Comparison of ENCODE assay signal across 7 cellular contexts in the genomic region with DNA sequence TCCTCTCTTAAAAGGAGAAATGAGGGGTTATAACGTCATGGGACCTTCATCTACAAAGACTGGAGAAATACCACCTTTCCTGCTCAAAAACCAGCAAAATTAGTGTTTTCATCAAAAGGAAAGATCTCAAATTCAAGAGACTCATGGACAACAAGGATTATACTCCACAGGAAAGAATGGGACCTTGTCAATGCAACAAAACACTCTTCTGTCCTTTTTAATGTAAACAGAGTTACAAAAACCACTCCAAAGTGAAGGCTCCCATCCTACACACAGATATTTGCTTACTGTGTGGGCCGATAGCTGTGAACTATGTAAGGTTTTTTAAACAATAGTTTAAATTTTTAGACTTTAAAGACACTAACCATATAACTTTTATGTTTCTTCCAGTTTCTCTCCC. TPM values are rescaled to one million over a fixed set of nuclear protein-coding genes. Genes with fewer than 3 reads are reported as not detected.
DNase-seq lines count a peak whose midpoint lies in the region; ATAC-seq and TF ChIP-seq lines count a peak whose summit lies in the region.
"Not testable (repeated sequence)": the region's sequence is repeated elsewhere in the genome, so short reads cannot be mapped to it uniquely, and the experiment has no call there.

No MANE protein-coding gene starts in this region.

- H3K79me2 ChIP-seq in HCT116 (ENCODE audit: insufficient read depth, low read length); PC-3 (ENCODE audit: low read length): not testable (repeated sequence)

- not testable (repeated sequence) for H3K4me3 Mint-ChIP-seq in Calu3 (ENCODE audit: low read depth, unreplicated experiment); MCF 10A (ENCODE audit: unreplicated experiment); endothelial cell (ENCODE audit: unreplicated experiment)

- TF ChIP-seq POLR2A in HCT116 (IDR thresholded peaks at IDR 0.05; ENCODE audit: borderline replicate concordance, extremely low read depth, insufficient read depth, insufficient read length) = not testable (repeated sequence)

- not testable (repeated sequence) for H3K27me3 ChIP-seq in HCT116 (ENCODE audit: insufficient read depth, low read length); PC-3 (ENCODE audit: low read length)

- not testable (repeated sequence) for H2AFZ ChIP-seq in HCT116 (ENCODE audit: low read depth, low read length, poor library complexity, severe bottlenecking); PC-3 (ENCODE audit: low read length)

- not testable (repeated sequence) for H3K4me1 Mint-ChIP-seq in Calu3 (ENCODE audit: low read depth, unreplicated experiment); MCF 10A (ENCODE audit: insufficient read depth, unreplicated experiment); endothelial cell (ENCODE audit: unreplicated experiment)

- not testable (repeated sequence) for TF ChIP-seq CTCF in Calu3 (IDR thresholded peaks at IDR 0.05; ENCODE audit: unreplicated experiment); HCT116 (IDR thresholded peaks at IDR 0.05 in 2 of 3, conservative IDR thresholded peaks at IDR 0.05 in 1 of 3; ENCODE audit: borderline replicate concordance in 1 of 3, insufficient read depth in 1 of 3, low read depth in 2 of 3, low read length in 2 of 3); PC-3 (conservative IDR thresholded peaks at IDR 0.05; ENCODE audit: low read depth, low read length); MCF 10A (IDR thresholded peaks at IDR 0.05; ENCODE audit: unreplicated experiment); endothelial cell (IDR thresholded peaks at IDR 0.05; ENCODE audit: unreplicated experiment)

- not testable (repeated sequence) for H3K36me3 ChIP-seq in HCT116 (ENCODE audit: control insufficient read depth in 1 of 2, insufficient read depth in 2 of 2, low read length in 2 of 2)
- peaks cover 24% of the 10 kb centered on the region for H3K36me3 ChIP-seq in PC-3 (ENCODE audit: low read depth, low read length)

- H3K9me2 ChIP-seq in HCT116 (ENCODE audit: insufficient read depth); PC-3 (replicated peaks; ENCODE audit: low read length): not testable (repeated sequence)

- H3K27me3 Mint-ChIP-seq in Calu3 (ENCODE audit: unreplicated experiment); MCF 10A (ENCODE audit: insufficient read depth, unreplicated experiment); endothelial cell (ENCODE audit: unreplicated experiment): not testable (repeated sequence)

- not testable (repeated sequence) for H3K9ac ChIP-seq in HCT116 (ENCODE audit: low read length); PC-3 (ENCODE audit: low read length)

- RAD21 ChIA-PET in HCT116 (lab: Charles Lee; ENCODE audit: low non-redundant PET in 1 of 2, low total read pairs in 2 of 2, uncharacterized antibody in 2 of 2, unreplicated experiment in 2 of 2) = not testable (repeated sequence)

- not testable (repeated sequence) for H3K36me3 Mint-ChIP-seq in Calu3 (ENCODE audit: insufficient read depth, unreplicated experiment)
- H3K36me3 Mint-ChIP-seq in MCF 10A (ENCODE audit: insufficient read depth, unreplicated experiment) (peaks cover 32% of the 10 kb centered on the region), endothelial cell (ENCODE audit: low read depth, unreplicated experiment) (peaks cover 16% of the 10 kb centered on the region)

- H3K9me3 ChIP-seq in HCT116 (ENCODE audit: control insufficient read depth in 1 of 2, insufficient read depth in 1 of 2, low read depth in 1 of 2, low read length in 2 of 2); PC-3 (ENCODE audit: low read length): not testable (repeated sequence)

- intact Hi-C loops in Calu3 (cut with micrococcal nuclease; ENCODE audit: unreplicated experiment); HCT116 (cut with micrococcal nuclease); PC-3 (cut with micrococcal nuclease); MCF 10A (cut with micrococcal nuclease): not testable (repeated sequence)

- not testable (repeated sequence) for H3K9me3 Mint-ChIP-seq in Calu3 (ENCODE audit: low read depth, unreplicated experiment); MCF 10A (ENCODE audit: unreplicated experiment); endothelial cell (ENCODE audit: unreplicated experiment)

- not testable (repeated sequence) for H3F3A ChIP-seq in PC-3 (ENCODE audit: low read length, unreplicated experiment)

- not testable (repeated sequence) for ATAC-seq in HCT116, PC-3

- H3K4me1 ChIP-seq in HCT116 (ENCODE audit: control insufficient read depth in 1 of 2, insufficient read depth in 2 of 2, low read length in 2 of 2); PC-3 (ENCODE audit: insufficient read depth, low read length): not testable (repeated sequence)

- not testable (repeated sequence) for H3K4me2 ChIP-seq in HCT116 (ENCODE audit: low read length); PC-3 (ENCODE audit: low read length)

- POLR2A ChIA-PET in HCT116 (lab: Charles Lee); PC-3 (lab: Charles Lee; ENCODE audit: unreplicated experiment); MCF 10A (lab: Yijun Ruan, JAX): not testable (repeated sequence)

- BruUV-seq in Calu3 (replicated peaks; lab: Mats Ljungman, UMichigan) (TSS peak; percentile 22), HCT116 (replicated peaks; lab: Mats Ljungman, UMichigan) (TSS peak; percentile 14), PC-3 (replicated peaks; lab: Mats Ljungman, UMichigan) (TSS peak; percentile 29), MCF 10A (replicated peaks; lab: Mats Ljungman, UMichigan) (TSS peak; percentile 12)

- TF ChIP-seq RAD21 in HCT116 (IDR thresholded peaks at IDR 0.05; ENCODE audit: low read depth) = not testable (repeated sequence)

- H3K27ac Mint-ChIP-seq in Calu3 (ENCODE audit: unreplicated experiment); MCF 10A (ENCODE audit: low read depth, unreplicated experiment): not testable (repeated sequence)
- H3K27ac Mint-ChIP-seq in endothelial cell (ENCODE audit: unreplicated experiment) = peak overlapping the region; percentile 9

- H3K27ac ChIP-seq in HCT116 (ENCODE audit: low read depth, low read length); PC-3 (ENCODE audit: low read length): not testable (repeated sequence)

- H3K4me3 ChIP-seq in HCT116 (replicated peaks in 1 of 2; ENCODE audit: low read depth in 1 of 2, low read length in 2 of 2); PC-3 (ENCODE audit: low read length): not testable (repeated sequence)

- CTCF ChIA-PET in Calu3 (lab: Charles Lee) (interaction anchor here (0.7 kb wide), 1 partner anchor 219 kb away, joined by 4 read pairs; no protein-coding TSS in a partner anchor), MCF 10A (lab: Yijun Ruan, JAX) (interaction anchor here (0.6 to 2.2 kb wide), 4 partner anchors 10 to 287 kb away, joined by 3 to 10 read pairs (median 4); no protein-coding TSS in a partner anchor)
- CTCF ChIA-PET in HCT116 (lab: Charles Lee); PC-3 (lab: Charles Lee): not testable (repeated sequence)

- H4K20me1 ChIP-seq in HCT116 (ENCODE audit: insufficient read depth); PC-3 (ENCODE audit: low read length): not testable (repeated sequence)

- DNase-seq in Calu3; HCT116 (ENCODE audit: low read depth, low spot score); PC-3; MCF 10A (ENCODE audit: unreplicated experiment); endothelial cell (ENCODE audit: low spot score): not testable (repeated sequence)
- DNase-seq in medulla oblongata (ENCODE audit: extremely low spot score) = peak; percentile 50
- peak; percentile 75 for DNase-seq in pons (ENCODE audit: low spot score)

RNA-seq across cellular contexts. Expression of gene FZD5, which starts 16.0 kb away (rescaled TPM):
- 20.4 and 22.2 TPM in 2 replicates for total RNA-seq in Calu3 (2022)
- 9.0 TPM for total RNA-seq in HCT116 (2021; ENCODE audit: unreplicated experiment)
- 4.0 and 4.5 TPM in 2 replicates for polyA plus RNA-seq in HCT116 (2012)
- 7.2 and 7.5 TPM in 2 replicates for total RNA-seq in PC-3 (2014; rRNA removed)
- 2.6 and 4.3 TPM in 2 replicates for total RNA-seq in MCF 10A (2022)
- 9.3 TPM for total RNA-seq in endothelial cell (ENCODE audit: unreplicated experiment)

RNA-seq across cellular contexts. Expression of gene CCNYL1, which starts 42.2 kb away (rescaled TPM):
- total RNA-seq in Calu3 (2022) = 13.7 and 16.3 TPM in 2 replicates
- total RNA-seq in HCT116 (2021; ENCODE audit: unreplicated experiment) = 14.9 TPM
- polyA plus RNA-seq in HCT116 (2012) = 4.7 and 6.2 TPM in 2 replicates
- total RNA-seq in PC-3 (2014; rRNA removed) = 14.7 and 19.2 TPM in 2 replicates
- 19.7 and 23.3 TPM in 2 replicates for total RNA-seq in MCF 10A (2022)
- 75.5 TPM for total RNA-seq in endothelial cell (ENCODE audit: unreplicated experiment)
